In genomic region chr10:10870523-10871241, GRCh38 we compare ENCODE assay signal across 11 cellular contexts.
DNase-seq lines count a peak whose midpoint lies in the region; ATAC-seq and TF ChIP-seq lines count a peak whose summit lies in the region.
"Had no signal": no experiment of that assay in that cellular context is flagged by ENCODE, and none has a peak within 500 bp of the region (broad histone marks: within the 10 kb centered on the region; RNA-seq: fewer than 3 reads in every experiment).

No MANE protein-coding gene starts in this region.

- TF ChIP-seq CTCF in fibroblast of mammary gland (conservative IDR thresholded peaks at IDR 0.05; ENCODE audit: control insufficient read depth, insufficient read depth, low read depth, low read length) = no peak

- H3K4me3 Mint-ChIP-seq in activated T-helper 2 cell treated with anti-CD3 and anti-CD28 coated beads, Interferon-gamma antibody, Interleukin-2, Interleukin-4, amounts not matched to agents 10 μg/mL and 5 μg/mL and 100 μg/mL, durations not matched to agents 14 hours and 24 hours and 36 hours (ENCODE audit: low read depth) = no peak overlapping the region
- H3K4me3 Mint-ChIP-seq: effector memory CD8-positive, alpha-beta T cell had no signal

- H3K9ac ChIP-seq in skeletal muscle tissue (ENCODE audit: low read depth in 1 of 3, low read length in 3 of 3) = peak overlapping the region in 1 of 3 donors; percentile 10

- H3K27me3 Mint-ChIP-seq in activated T-helper 2 cell treated with anti-CD3 and anti-CD28 coated beads, Interferon-gamma antibody, Interleukin-2, Interleukin-4, amounts not matched to agents 10 μg/mL and 5 μg/mL and 100 μg/mL, durations not matched to agents 14 hours and 24 hours and 36 hours (ENCODE audit: low read depth) = peaks cover 28% of the 10 kb centered on the region

- H3K36me3 ChIP-seq in skeletal muscle tissue (ENCODE audit: control insufficient read depth in 3 of 3, insufficient read depth in 3 of 3, low read length in 3 of 3) = no peaks in the 10 kb centered on the region

- H3K27ac ChIP-seq in skeletal muscle tissue (ENCODE audit: low read depth, low read length) = peak overlapping the region; percentile 78

- H3K27me3 ChIP-seq in skeletal muscle tissue (ENCODE audit: control insufficient read depth in 3 of 3, insufficient read depth in 3 of 3, low read length in 3 of 3) = peaks cover 0 to 5% (median 0%) of the 10 kb centered on the region in 3 donors

- H3K4me1 ChIP-seq in skeletal muscle tissue (ENCODE audit: control insufficient read depth in 3 of 3, insufficient read depth in 3 of 3, low read length in 3 of 3) = peaks cover 0 to 11% (median 10%) of the 10 kb centered on the region in 3 donors

- H3K4me1 Mint-ChIP-seq in activated T-helper 2 cell treated with anti-CD3 and anti-CD28 coated beads, Interferon-gamma antibody, Interleukin-2, Interleukin-4, amounts not matched to agents 10 μg/mL and 5 μg/mL and 100 μg/mL, durations not matched to agents 14 hours and 24 hours and 36 hours (ENCODE audit: low read depth) = peaks cover 3% of the 10 kb centered on the region

- H3K9me3 Mint-ChIP-seq in activated T-helper 2 cell treated with anti-CD3 and anti-CD28 coated beads, Interferon-gamma antibody, Interleukin-2, Interleukin-4, amounts not matched to agents 10 μg/mL and 5 μg/mL and 100 μg/mL, durations not matched to agents 14 hours and 24 hours and 36 hours = no peaks in the 10 kb centered on the region
- H3K9me3 Mint-ChIP-seq: effector memory CD8-positive, alpha-beta T cell had no signal

- H3K4me3 ChIP-seq in fibroblast of mammary gland (ENCODE audit: control insufficient read depth, low read depth, low read length) = no peak overlapping the region
- peak overlapping the region in 1 of 3 donors; percentile 12 for H3K4me3 ChIP-seq in skeletal muscle tissue (ENCODE audit: low read length in 3 of 3)

- peak; percentile 39 for ATAC-seq in GM18861 (IDR thresholded peaks at IDR 0.05; ENCODE audit: unreplicated experiment)
- ATAC-seq in HG03442 (IDR thresholded peaks at IDR 0.05; ENCODE audit: unreplicated experiment) = peak; percentile 51
- ATAC-seq: effector memory CD8-positive, alpha-beta T cell had no signal

- H3K9me3 ChIP-seq in skeletal muscle tissue (ENCODE audit: control insufficient read depth in 3 of 3, low read length in 3 of 3) = no peaks in the 10 kb centered on the region

- H3K27ac Mint-ChIP-seq in activated T-helper 2 cell treated with anti-CD3 and anti-CD28 coated beads, Interferon-gamma antibody, Interleukin-2, Interleukin-4, amounts not matched to agents 10 μg/mL and 5 μg/mL and 100 μg/mL, durations not matched to agents 14 hours and 24 hours and 36 hours = no peak overlapping the region
- H3K27ac Mint-ChIP-seq: effector memory CD8-positive, alpha-beta T cell had no signal

- intact Hi-C loops in activated T-helper 2 cell treated with anti-CD3 and anti-CD28 coated beads, Interferon-gamma antibody, Interleukin-2, Interleukin-4, amounts not matched to agents 10 μg/mL and 5 μg/mL and 100 μg/mL, durations not matched to agents 14 hours and 24 hours and 36 hours (cut with micrococcal nuclease) = no loop called here

- DNase-seq in fibroblast of mammary gland (ENCODE audit: low read depth) (peak; percentile 38), globus pallidus (ENCODE audit: low spot score) (no peak), GOT3 (lab: John Stamatoyannopoulos, UW) (no peak), A172 (ENCODE audit: low spot score) (no peak)
- DNase-seq in activated T-helper 2 cell treated with anti-CD3 and anti-CD28 coated beads, Interferon-gamma antibody, Interleukin-2, Interleukin-4, amounts not matched to agents 10 μg/mL and 5 μg/mL and 100 μg/mL, durations not matched to agents 14 hours and 24 hours and 36 hours (ENCODE audit: low spot score) = no peak
- DNase-seq: DND-41; effector memory CD8-positive, alpha-beta T cell; NCI-H524 treated with DMSO at 0.1 percent for 48 hours had no signal

- H3K36me3 Mint-ChIP-seq in activated T-helper 2 cell treated with anti-CD3 and anti-CD28 coated beads, Interferon-gamma antibody, Interleukin-2, Interleukin-4, amounts not matched to agents 10 μg/mL and 5 μg/mL and 100 μg/mL, durations not matched to agents 14 hours and 24 hours and 36 hours (ENCODE audit: low read depth) = no peaks in the 10 kb centered on the region
